In genomic region chr10:18658301-18658991, GRCh38 we compare ENCODE assay signal across 8 cellular contexts.
DNase-seq lines count a peak whose midpoint lies in the region; ATAC-seq, FAIRE-seq and TF ChIP-seq lines count a peak whose summit lies in the region.

No MANE protein-coding gene starts in this region.

- in situ Hi-C loops in astrocyte of the spinal cord (cut with HindIII; ENCODE audit: low sequenced_read_pairs): no loop called here

- ATAC-seq in GM19463 (IDR thresholded peaks at IDR 0.05; ENCODE audit: unreplicated experiment): peak; percentile 14
- no peak for ATAC-seq in stimulated activated naive CD8-positive, alpha-beta T cell treated with anti-CD3 and anti-CD28 coated beads, Interleukin-15, Interleukin-2, amounts not matched to agents 100 U/mL and 50 U/mL, for 24 hours

- peak overlapping the region; percentile 91 for H3K4me3 ChIP-seq in astrocyte of the spinal cord (ENCODE audit: low read depth, low read length)

- no peak for TF ChIP-seq CTCF in astrocyte of the spinal cord (IDR thresholded peaks at IDR 0.05; ENCODE audit: low read depth, low read length)

- FAIRE-seq in islet of Langerhans (lab: Jason Lieb, UNC): peak; percentile 45

- DNase-seq in COLO668 (lab: John Stamatoyannopoulos, UW; ENCODE audit: unreplicated experiment) (peak; percentile 5), NAMALWA (ENCODE audit: low spot score) (peak; percentile 51), astrocyte of the spinal cord (ENCODE audit: low read depth, low spot score) (peak; percentile 29), NCI-H446 treated with DMSO at 0.1 percent for 48 hours (lab: John Stamatoyannopoulos, UW) (no peak), NCI-H345 (lab: John Stamatoyannopoulos, UW) (no peak)
- peak; percentile 34 for DNase-seq in stimulated activated naive CD8-positive, alpha-beta T cell treated with anti-CD3 and anti-CD28 coated beads, Interleukin-15, Interleukin-2, amounts not matched to agents 100 U/mL and 50 U/mL, for 24 hours

Comparison
In these comparisons a context has a peak if more than half of its experiments do, and no peak if none do; other contexts are left out.
1. DNase-seq: peak in COLO668 (single experiment), NAMALWA (single experiment), astrocyte of the spinal cord (single experiment) and stimulated activated naive CD8-positive, alpha-beta T cell treated with anti-CD3 and anti-CD28 coated beads, Interleukin-15, Interleukin-2, amounts not matched to agents 100 U/mL and 50 U/mL, for 24 hours (single experiment); none in NCI-H446 treated with DMSO at 0.1 percent for 48 hours (single experiment) and NCI-H345 (single experiment).